ENCODE assay signal across 1 cellular context in the genomic region with DNA sequence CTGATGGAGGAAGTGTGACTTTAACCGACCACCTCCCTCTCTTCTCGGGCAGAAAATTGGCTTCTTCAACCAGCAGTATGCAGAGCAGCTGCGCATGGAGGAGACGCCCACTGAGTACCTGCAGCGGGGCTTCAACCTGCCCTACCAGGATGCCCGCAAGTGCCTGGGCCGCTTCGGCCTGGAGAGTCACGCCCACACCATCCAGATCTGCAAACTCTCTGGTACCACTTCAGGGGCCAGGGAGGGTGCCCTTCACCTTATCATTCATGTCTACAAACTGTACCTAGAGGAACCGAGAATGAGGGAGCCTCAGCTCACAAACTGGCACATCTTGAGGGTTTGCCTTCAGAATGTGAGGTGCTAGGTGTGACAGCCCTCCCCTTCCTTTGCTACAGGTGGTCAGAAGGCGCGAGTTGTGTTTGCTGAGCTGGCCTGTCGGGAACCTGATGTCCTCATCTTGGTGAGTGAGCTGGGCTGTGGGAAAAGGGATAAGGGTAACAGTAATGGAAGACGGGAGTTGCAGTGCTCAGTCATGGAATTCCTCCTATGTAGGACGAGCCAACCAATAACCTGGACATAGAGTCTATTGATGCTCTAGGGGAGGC.
TF ChIP-seq lines count a peak whose summit lies in the region.

No MANE protein-coding gene starts in this region.

TF ChIP-seq in IMR-90, 13 proteins besides CTCF, POLR2A, EP300 and RAD21:
- TF ChIP-seq, protein P1, sequence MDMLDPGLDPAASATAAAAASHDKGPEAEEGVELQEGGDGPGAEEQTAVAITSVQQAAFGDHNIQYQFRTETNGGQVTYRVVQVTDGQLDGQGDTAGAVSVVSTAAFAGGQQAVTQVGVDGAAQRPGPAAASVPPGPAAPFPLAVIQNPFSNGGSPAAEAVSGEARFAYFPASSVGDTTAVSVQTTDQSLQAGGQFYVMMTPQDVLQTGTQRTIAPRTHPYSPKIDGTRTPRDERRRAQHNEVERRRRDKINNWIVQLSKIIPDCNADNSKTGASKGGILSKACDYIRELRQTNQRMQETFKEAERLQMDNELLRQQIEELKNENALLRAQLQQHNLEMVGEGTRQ (IDR thresholded peaks at IDR 0.05; ENCODE audit: low read depth, low read length) = no peak
- TF ChIP-seq RCOR1 (IDR thresholded peaks at IDR 0.05; ENCODE audit: insufficient replicate concordance, low read length) (no peak), CEBPB (IDR thresholded peaks at IDR 0.05; ENCODE audit: low read depth, low read length) (no peak), BHLHE40 (IDR thresholded peaks at IDR 0.05; ENCODE audit: low read depth, low read length) (no peak), FOS (IDR thresholded peaks at IDR 0.05; ENCODE audit: low read depth, low read length) (no peak), NFE2L2 (IDR thresholded peaks at IDR 0.05; ENCODE audit: low read depth, low read length) (no peak), MAZ (IDR thresholded peaks at IDR 0.05; ENCODE audit: borderline replicate concordance, low read depth, low read length) (no peak), CHD1 (IDR thresholded peaks at IDR 0.05; ENCODE audit: low read depth, low read length) (no peak), RFX5 (IDR thresholded peaks at IDR 0.05; ENCODE audit: low read depth, low read length) (no peak), MXI1 (IDR thresholded peaks at IDR 0.05; ENCODE audit: borderline replicate concordance, low read depth, low read length) (no peak), MAFK (IDR thresholded peaks at IDR 0.05; ENCODE audit: low read depth, low read length) (no peak), SMC3 (IDR thresholded peaks at IDR 0.05; ENCODE audit: low read depth, low read length) (no peak)
- TF ChIP-seq, protein P2, sequence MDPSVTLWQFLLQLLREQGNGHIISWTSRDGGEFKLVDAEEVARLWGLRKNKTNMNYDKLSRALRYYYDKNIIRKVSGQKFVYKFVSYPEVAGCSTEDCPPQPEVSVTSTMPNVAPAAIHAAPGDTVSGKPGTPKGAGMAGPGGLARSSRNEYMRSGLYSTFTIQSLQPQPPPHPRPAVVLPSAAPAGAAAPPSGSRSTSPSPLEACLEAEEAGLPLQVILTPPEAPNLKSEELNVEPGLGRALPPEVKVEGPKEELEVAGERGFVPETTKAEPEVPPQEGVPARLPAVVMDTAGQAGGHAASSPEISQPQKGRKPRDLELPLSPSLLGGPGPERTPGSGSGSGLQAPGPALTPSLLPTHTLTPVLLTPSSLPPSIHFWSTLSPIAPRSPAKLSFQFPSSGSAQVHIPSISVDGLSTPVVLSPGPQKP (IDR thresholded peaks at IDR 0.05; ENCODE audit: borderline replicate concordance, low read depth, low read length) = no peak
